Comparison of ENCODE assay signal across 17 cellular contexts in the genomic region with DNA sequence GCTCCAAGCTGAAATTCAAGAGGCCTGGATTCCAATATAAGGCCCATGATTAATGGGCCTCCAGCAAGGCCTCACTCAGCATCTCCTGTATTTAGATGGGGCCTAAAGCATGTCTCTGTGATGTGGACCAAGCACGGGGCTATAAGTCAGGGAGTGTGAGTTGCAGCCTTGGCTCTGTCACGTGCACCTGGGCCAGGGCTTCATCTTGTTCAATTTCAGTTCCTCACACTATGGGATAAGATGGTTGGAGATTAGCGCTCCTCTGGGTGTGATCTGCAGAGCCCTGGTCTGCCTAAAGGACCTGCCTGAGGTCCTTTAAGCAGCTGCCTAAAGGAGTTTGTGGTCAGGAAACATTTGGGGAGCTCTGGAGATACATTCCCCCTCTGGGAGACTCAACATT.
"Had no signal": no experiment of that assay in that cellular context is flagged by ENCODE, and none has a peak within 500 bp of the region (broad histone marks: within the 10 kb centered on the region; RNA-seq: fewer than 3 reads in every experiment).

No MANE protein-coding gene starts in this region.

- H3K9me3 ChIP-seq: body of pancreas, esophagus squamous epithelium, tibial artery, uterus had no signal

- ATAC-seq: activated CD8-positive, alpha-beta T cell treated with anti-CD3 and anti-CD28 coated beads for 36 hours; activated T-cell treated with anti-CD3 and anti-CD28 coated beads, Interleukin-2, amount 50 U/mL, for 72 hours; body of pancreas; left ventricle myocardium superior; natural killer cell treated with Interleukin-12 subunit alpha and Interleukin-12 subunit beta and Interleukin-15 and Interleukin-18, amount 100 ng/mL, for 72 hours; stimulated activated effector memory CD8-positive, alpha-beta T cell treated with anti-CD3 and anti-CD28 coated beads, Interleukin-12 subunit alpha, Interleukin-12 subunit beta, amount 100 ng/mL, for 72 hours had no signal

- H3K27me3 ChIP-seq: body of pancreas, tibial artery, uterus had no signal

- H3K4me3 ChIP-seq: body of pancreas, coronary artery, esophagus squamous epithelium, tibial artery, uterus had no signal

- H3K4me1 ChIP-seq: tibial artery, uterus had no signal

- DNase-seq: activated CD4-positive, alpha-beta T cell treated with anti-CD3 and anti-CD28 coated beads for 48 hours; activated CD8-positive, alpha-beta memory T cell treated with anti-CD3 and anti-CD28 coated beads, Interleukin-2, amount 50 U/mL, for 4 hours; activated CD8-positive, alpha-beta T cell treated with anti-CD3 and anti-CD28 coated beads for 36 hours; activated gamma-delta T cell; activated T-cell treated with anti-CD3 and anti-CD28 coated beads, Interleukin-2, amount 50 U/mL, for 72 hours; amniotic stem cell; body of pancreas; central memory CD4-positive, alpha-beta T cell; esophagus squamous epithelium; hippocampal formation; left ventricle myocardium superior; mesenchymal stem cell; tibial artery; uterus had no signal

- H3K36me3 ChIP-seq: uterus had no signal

- H3K27ac ChIP-seq: body of pancreas, coronary artery, esophagus squamous epithelium, tibial artery, uterus had no signal
